In the genomic region with DNA sequence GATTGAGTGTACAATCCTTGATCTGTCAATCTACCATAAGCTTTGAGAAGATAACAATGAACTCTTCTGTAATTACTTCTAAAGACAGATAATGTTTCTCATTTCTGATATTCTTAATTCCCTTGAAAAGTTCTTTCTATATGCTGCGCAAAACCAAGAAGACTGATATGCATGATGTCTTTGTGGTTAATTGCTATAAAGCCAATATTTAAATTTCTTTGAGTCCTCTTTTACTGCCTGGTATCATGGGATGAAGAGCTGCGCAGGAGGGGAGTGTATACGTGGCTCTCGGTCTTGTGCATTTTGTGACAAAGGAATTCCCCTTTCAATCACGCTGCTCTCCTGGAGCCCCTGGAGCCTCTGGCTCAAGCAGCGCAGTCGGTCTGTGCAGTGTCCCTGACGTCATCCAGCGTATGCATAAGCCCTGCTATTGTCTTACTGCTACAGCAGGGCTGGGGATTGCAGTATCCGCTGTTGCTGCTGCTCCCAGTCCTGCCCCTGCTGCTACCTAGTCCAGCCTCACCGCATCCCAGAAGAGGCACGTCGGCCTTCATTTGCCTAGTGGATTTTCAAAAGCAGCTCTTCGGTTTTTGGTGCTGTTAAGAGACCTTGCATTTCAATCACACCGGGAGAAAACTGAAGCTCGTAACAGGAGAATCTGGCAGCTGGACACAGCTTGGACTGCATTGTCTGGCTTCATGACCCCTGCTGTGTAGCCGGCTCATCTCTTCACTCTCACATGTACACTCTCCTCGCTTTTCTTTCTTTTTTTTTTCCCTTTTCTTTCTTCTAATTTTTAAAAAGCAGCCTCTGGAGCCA, we compare ENCODE assay signal across 8 cellular contexts.
DNase-seq lines count a peak whose midpoint lies in the region; ATAC-seq and TF ChIP-seq lines count a peak whose summit lies in the region.

No MANE protein-coding gene starts in this region.

- H3K27me3 Mint-ChIP-seq in activated T-cell treated with anti-CD3 and anti-CD28 coated beads, Interleukin-2, amount 50 U/mL, for 24 hours: peaks cover 4% of the 10 kb centered on the region

- ATAC-seq in HG03354 (IDR thresholded peaks at IDR 0.05; ENCODE audit: poor library complexity, severe bottlenecking, unreplicated experiment): no peak

- H3K4me3 Mint-ChIP-seq in activated T-cell treated with anti-CD3 and anti-CD28 coated beads, Interleukin-2, amount 50 U/mL, for 24 hours: no peak overlapping the region

- DNase-seq in LHCN-M2 (ENCODE audit: low read depth): peak; percentile 58
- peak; percentile 93 for DNase-seq in SK-N-DZ (ENCODE audit: low spot score)
- peak; percentile 76 to 91 for DNase-seq in foreskin fibroblast
- no peak for DNase-seq in stimulated activated CD4-positive, alpha-beta T cell treated with anti-CD3 and anti-CD28 coated beads, Interleukin-1b, Interleukin-23, amount 100 ng/mL, for 48 hours
- DNase-seq in activated T-cell treated with anti-CD3 and anti-CD28 coated beads, Interleukin-2, amount 50 U/mL, for 24 hours: no peak
- DNase-seq in activated CD8-positive, alpha-beta memory T cell treated with anti-CD3 and anti-CD28 coated beads, Interleukin-2, amount 50 U/mL, for 4 hours: no peak

- H3K36me3 Mint-ChIP-seq in activated T-cell treated with anti-CD3 and anti-CD28 coated beads, Interleukin-2, amount 50 U/mL, for 24 hours (ENCODE audit: low read depth): no peaks in the 10 kb centered on the region

- peaks cover 21% of the 10 kb centered on the region for H3K4me1 ChIP-seq in neuron (ENCODE audit: insufficient read depth, low read length)

- H3K4me3 ChIP-seq in foreskin fibroblast (ENCODE audit: low read depth in 1 of 2, low read length in 2 of 2) (peak overlapping the region; percentile 30 to 50), neuron (ENCODE audit: low read length) (peak overlapping the region; percentile 81)

- peaks cover 44% of the 10 kb centered on the region for H3K4me1 Mint-ChIP-seq in activated T-cell treated with anti-CD3 and anti-CD28 coated beads, Interleukin-2, amount 50 U/mL, for 24 hours (ENCODE audit: low read depth)

- no peaks in the 10 kb centered on the region for H3K27me3 ChIP-seq in neuron (ENCODE audit: insufficient read depth, low read length)

- H2AFZ ChIP-seq in neuron (ENCODE audit: low read depth, low read length): peak overlapping the region; percentile 66

- TF ChIP-seq CTCF in foreskin fibroblast (IDR thresholded peaks at IDR 0.05; ENCODE audit: low read depth, low read length): no peak

- no peaks in the 10 kb centered on the region for H3K36me3 ChIP-seq in neuron (ENCODE audit: insufficient read depth, low read length)

- no peaks in the 10 kb centered on the region for H3K9me3 ChIP-seq in neuron (ENCODE audit: low read length)

- H3K9me3 Mint-ChIP-seq in activated T-cell treated with anti-CD3 and anti-CD28 coated beads, Interleukin-2, amount 50 U/mL, for 24 hours: no peaks in the 10 kb centered on the region

- H3K27ac Mint-ChIP-seq in activated T-cell treated with anti-CD3 and anti-CD28 coated beads, Interleukin-2, amount 50 U/mL, for 24 hours: no peak overlapping the region

Comparison
In these comparisons a context has a peak if more than half of its experiments do, and no peak if none do; other contexts are left out.
1. DNase-seq: peak in LHCN-M2 (single experiment), SK-N-DZ (single experiment) and foreskin fibroblast (2 of 2); none in stimulated activated CD4-positive, alpha-beta T cell treated with anti-CD3 and anti-CD28 coated beads, Interleukin-1b, Interleukin-23, amount 100 ng/mL, for 48 hours (single experiment), activated T-cell treated with anti-CD3 and anti-CD28 coated beads, Interleukin-2, amount 50 U/mL, for 24 hours (single experiment) and activated CD8-positive, alpha-beta memory T cell treated with anti-CD3 and anti-CD28 coated beads, Interleukin-2, amount 50 U/mL, for 4 hours (single experiment).